Comparison of ENCODE assay signal across 23 cellular contexts in genomic region chr20:50968289-50968688, GRCh38. TPM values are rescaled to one million over a fixed set of nuclear protein-coding genes. Genes with fewer than 3 reads are reported as not detected.
A peak's percentile ranks its signal among the peaks of the same experiment; 100 is the strongest.
DNase-seq lines count a peak whose midpoint lies in the region; FAIRE-seq and TF ChIP-seq lines count a peak whose summit lies in the region.
"Had no signal": no experiment of that assay in that cellular context is flagged by ENCODE, and none has a peak within 500 bp of the region (broad histone marks: within the 10 kb centered on the region; RNA-seq: fewer than 3 reads in every experiment).

No MANE protein-coding gene starts in this region.

- H2AFZ ChIP-seq in parathyroid adenoma: no peak overlapping the region
- H2AFZ ChIP-seq: GM23248 had no signal

- H3K4me1 ChIP-seq in parathyroid adenoma: peaks cover 6% of the 10 kb centered on the region
- H3K4me1 ChIP-seq in small intestine (ENCODE audit: control insufficient read depth in 2 of 2, insufficient read depth in 1 of 2, low read depth in 1 of 2, low read length in 1 of 2): no peaks in the 10 kb centered on the region
- H3K4me1 ChIP-seq: A549 had no signal

- no peaks in the 10 kb centered on the region for H3K36me3 ChIP-seq in parathyroid adenoma (ENCODE audit: control insufficient read depth, insufficient read depth, low read length)
- no peaks in the 10 kb centered on the region for H3K36me3 ChIP-seq in small intestine (ENCODE audit: control insufficient read depth in 2 of 2, insufficient read depth in 2 of 2, low read length in 2 of 2)
- H3K36me3 ChIP-seq: BLaER1 treated with 17β-estradiol and CSF1 and Interleukin-3, amounts not matched to agents 10 nM and 100 nM had no signal

- H3K4me1 Mint-ChIP-seq in nephron progenitor cell: peaks cover 23% of the 10 kb centered on the region

- 73 to 78% (median 77%) methylated on average over 9 of the region's 9 CpGs for whole genome bisulfite sequencing in small intestine, 3 donors

- no peaks in the 10 kb centered on the region for H3K79me2 ChIP-seq in parathyroid adenoma

- DNase-seq in HTR-8/SVneo (ENCODE audit: insufficient read length, low spot score) (no peak), SK-N-DZ (ENCODE audit: low spot score) (peak; percentile 68), nephron progenitor cell (no peak), NCI-H2029 (lab: John Stamatoyannopoulos, UW) (no peak), small intestine (no peak), NCI-H1694 (lab: John Stamatoyannopoulos, UW) (no peak)
- DNase-seq: AML-193; CD4-positive, alpha-beta T cell; GM23248; H9; MM.1S; NCI-H1417 treated with DMSO at 0.1 percent for 48 hours; NCI-H187; NCI-H345; NCI-H510A treated with DMSO at 0.1 percent for 48 hours; Right ventricle myocardium superior; RPMI8226 had no signal

- H3K9me3 ChIP-seq in parathyroid adenoma (ENCODE audit: control insufficient read depth, low read length) (no peaks in the 10 kb centered on the region), small intestine (ENCODE audit: control insufficient read depth, low read depth) (no peaks in the 10 kb centered on the region)
- H3K9me3 ChIP-seq: A549; BLaER1 treated with 17β-estradiol and CSF1 and Interleukin-3, amounts not matched to agents 10 nM and 100 nM had no signal

- peak overlapping the region; percentile 2 for H3K4me2 ChIP-seq in parathyroid adenoma (ENCODE audit: low read length)
- H3K4me2 ChIP-seq: A549, KMS-11 had no signal

- H3K36me3 Mint-ChIP-seq in nephron progenitor cell (ENCODE audit: low read depth): no peaks in the 10 kb centered on the region
- H3K36me3 Mint-ChIP-seq: IgD-negative memory B cell had no signal

- H3K27ac Mint-ChIP-seq in nephron progenitor cell: peak overlapping the region; percentile 72
- H3K27ac Mint-ChIP-seq: CD4-positive, alpha-beta T cell; H9; IgD-negative memory B cell had no signal

- TF ChIP-seq CTCF in nephron progenitor cell (IDR thresholded peaks at IDR 0.05) (no peak), parathyroid adenoma (IDR thresholded peaks at IDR 0.05) (no peak)

- no peaks in the 10 kb centered on the region for H3K9me3 Mint-ChIP-seq in nephron progenitor cell
- H3K9me3 Mint-ChIP-seq: CD4-positive, alpha-beta T cell; H9; IgD-negative memory B cell had no signal

- no peak overlapping the region for H3K9ac ChIP-seq in parathyroid adenoma
- H3K9ac ChIP-seq: BLaER1 treated with 17β-estradiol and CSF1 and Interleukin-3, amounts not matched to agents 10 nM and 100 nM; GM23248; KMS-11 had no signal

- H3K27ac ChIP-seq in parathyroid adenoma: no peak overlapping the region
- no peak overlapping the region for H3K27ac ChIP-seq in small intestine (ENCODE audit: low read depth in 1 of 2, low read length in 1 of 2)
- H3K27ac ChIP-seq: A549; BLaER1 treated with 17β-estradiol and CSF1 and Interleukin-3, amounts not matched to agents 10 nM and 100 nM; GM23248; KMS-11 had no signal

- peak; percentile 73 for FAIRE-seq in HTR-8/SVneo (lab: Jason Lieb, UNC)
- FAIRE-seq in small intestine (lab: Jason Lieb, UNC): no peak
- FAIRE-seq: A549, D721Med had no signal

- H3K27me3 Mint-ChIP-seq in nephron progenitor cell (ENCODE audit: low read depth, poor library complexity): peaks cover 65% of the 10 kb centered on the region
- H3K27me3 Mint-ChIP-seq: IgD-negative memory B cell had no signal

- H3K4me3 ChIP-seq in parathyroid adenoma (ENCODE audit: low read depth, low read length): no peak overlapping the region
- H3K4me3 ChIP-seq in small intestine (ENCODE audit: low read depth in 1 of 2, low read length in 2 of 2): no peak overlapping the region
- H3K4me3 ChIP-seq: A549; BLaER1 treated with 17β-estradiol and CSF1 and Interleukin-3, amounts not matched to agents 10 nM and 100 nM; GM23248 had no signal

- H3K27me3 ChIP-seq in parathyroid adenoma (ENCODE audit: control insufficient read depth, insufficient read depth, low read length) (no peaks in the 10 kb centered on the region), small intestine (ENCODE audit: control insufficient read depth in 2 of 2, insufficient read depth in 2 of 2, low read length in 2 of 2) (peaks cover 0 to 3% of the 10 kb centered on the region in 2 donors)
- H3K27me3 ChIP-seq: BLaER1 treated with 17β-estradiol and CSF1 and Interleukin-3, amounts not matched to agents 10 nM and 100 nM had no signal

- H3K4me3 Mint-ChIP-seq in nephron progenitor cell: no peak overlapping the region
- H3K4me3 Mint-ChIP-seq: CD4-positive, alpha-beta T cell; H9; IgD-negative memory B cell had no signal

RNA-seq across cellular contexts. Expression of gene MOCS3, which starts 9.7 kb away (rescaled TPM):
- 10.4 and 10.7 TPM in 2 replicates for polyA plus RNA-seq in SK-N-DZ (2014; cell fraction: cytosol; rRNA removed)
- polyA plus RNA-seq in SK-N-DZ (2014; cell fraction: nucleus; rRNA removed): 2.3 and 3.4 TPM in 2 replicates
- polyA plus RNA-seq in small intestine: 1 to 10 TPM; 2.2 to 3.5 (median 2.2) TPM

RNA-seq across cellular contexts. Expression of gene DPM1, which starts 10.0 kb away (rescaled TPM):
- polyA plus RNA-seq in SK-N-DZ (2014; cell fraction: cytosol; rRNA removed): 337 and 362 TPM in 2 replicates
- 174 and 245 TPM in 2 replicates for polyA plus RNA-seq in SK-N-DZ (2014; cell fraction: nucleus; rRNA removed)
- 10 to 100 TPM; 43.6 to 66.2 (median 49.2) TPM for polyA plus RNA-seq in small intestine

RNA-seq across cellular contexts. Expression of gene ADNP, which starts 37.1 kb away (rescaled TPM):
- polyA plus RNA-seq in SK-N-DZ (2014; cell fraction: cytosol; rRNA removed): 42.7 and 46.4 TPM in 2 replicates
- polyA plus RNA-seq in SK-N-DZ (2014; cell fraction: nucleus; rRNA removed): 44.4 and 77.6 TPM in 2 replicates
- polyA plus RNA-seq in small intestine: 10 to 100 TPM; 24.9 to 30.1 (median 27.7) TPM

RNA-seq across cellular contexts. Expression of gene KCNG1, which starts 54.6 kb away (rescaled TPM):
- polyA plus RNA-seq in SK-N-DZ (2014; cell fraction: cytosol; rRNA removed): 2.1 and 3.9 TPM in 2 replicates
- 0.83 and 2.7 TPM in 2 replicates for polyA plus RNA-seq in SK-N-DZ (2014; cell fraction: nucleus; rRNA removed)
- polyA plus RNA-seq in small intestine: 1 to 10 TPM; 1.3 to 1.8 (median 1.4) TPM
